1 cellular context compared by ENCODE assay signal in the genomic region with DNA sequence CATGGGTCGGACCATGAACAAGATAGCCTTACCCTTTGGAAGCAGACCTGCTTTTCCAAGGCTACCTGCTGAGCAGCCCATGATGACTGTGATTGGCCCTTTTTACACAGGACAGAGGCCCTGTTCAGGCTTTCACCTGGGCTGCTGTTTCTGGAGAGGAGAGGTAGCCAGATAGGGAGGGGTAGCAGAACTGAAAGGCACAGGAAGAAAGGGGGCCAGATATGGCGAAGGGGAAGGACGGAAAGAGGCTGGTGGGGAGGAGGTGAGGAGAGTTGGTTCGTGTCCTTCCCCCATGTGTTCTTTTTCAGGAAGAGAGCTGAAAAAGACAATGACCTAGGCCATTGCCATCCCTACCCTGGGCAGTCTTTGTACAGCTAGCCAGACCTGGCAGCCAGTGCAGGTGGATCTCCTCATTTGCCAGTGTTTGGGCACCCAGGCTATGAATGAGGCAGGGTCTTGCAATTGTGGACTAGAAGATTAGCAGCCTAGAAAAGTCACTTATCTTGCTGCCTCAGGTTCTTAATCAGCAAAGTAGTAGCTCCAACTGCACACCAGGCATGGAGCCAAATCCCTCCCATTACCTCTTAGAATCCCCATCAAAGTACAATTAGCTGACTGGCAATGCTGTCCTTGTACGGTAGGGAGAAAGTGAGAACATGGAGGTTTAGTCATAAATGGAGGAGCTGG.
TF ChIP-seq lines count a peak whose summit lies in the region.

No MANE protein-coding gene starts in this region.

TF ChIP-seq in K562, 482 proteins besides CTCF, POLR2A, EP300 and RAD21 (continued from another document and continues in another):
- TF ChIP-seq, protein P1, sequence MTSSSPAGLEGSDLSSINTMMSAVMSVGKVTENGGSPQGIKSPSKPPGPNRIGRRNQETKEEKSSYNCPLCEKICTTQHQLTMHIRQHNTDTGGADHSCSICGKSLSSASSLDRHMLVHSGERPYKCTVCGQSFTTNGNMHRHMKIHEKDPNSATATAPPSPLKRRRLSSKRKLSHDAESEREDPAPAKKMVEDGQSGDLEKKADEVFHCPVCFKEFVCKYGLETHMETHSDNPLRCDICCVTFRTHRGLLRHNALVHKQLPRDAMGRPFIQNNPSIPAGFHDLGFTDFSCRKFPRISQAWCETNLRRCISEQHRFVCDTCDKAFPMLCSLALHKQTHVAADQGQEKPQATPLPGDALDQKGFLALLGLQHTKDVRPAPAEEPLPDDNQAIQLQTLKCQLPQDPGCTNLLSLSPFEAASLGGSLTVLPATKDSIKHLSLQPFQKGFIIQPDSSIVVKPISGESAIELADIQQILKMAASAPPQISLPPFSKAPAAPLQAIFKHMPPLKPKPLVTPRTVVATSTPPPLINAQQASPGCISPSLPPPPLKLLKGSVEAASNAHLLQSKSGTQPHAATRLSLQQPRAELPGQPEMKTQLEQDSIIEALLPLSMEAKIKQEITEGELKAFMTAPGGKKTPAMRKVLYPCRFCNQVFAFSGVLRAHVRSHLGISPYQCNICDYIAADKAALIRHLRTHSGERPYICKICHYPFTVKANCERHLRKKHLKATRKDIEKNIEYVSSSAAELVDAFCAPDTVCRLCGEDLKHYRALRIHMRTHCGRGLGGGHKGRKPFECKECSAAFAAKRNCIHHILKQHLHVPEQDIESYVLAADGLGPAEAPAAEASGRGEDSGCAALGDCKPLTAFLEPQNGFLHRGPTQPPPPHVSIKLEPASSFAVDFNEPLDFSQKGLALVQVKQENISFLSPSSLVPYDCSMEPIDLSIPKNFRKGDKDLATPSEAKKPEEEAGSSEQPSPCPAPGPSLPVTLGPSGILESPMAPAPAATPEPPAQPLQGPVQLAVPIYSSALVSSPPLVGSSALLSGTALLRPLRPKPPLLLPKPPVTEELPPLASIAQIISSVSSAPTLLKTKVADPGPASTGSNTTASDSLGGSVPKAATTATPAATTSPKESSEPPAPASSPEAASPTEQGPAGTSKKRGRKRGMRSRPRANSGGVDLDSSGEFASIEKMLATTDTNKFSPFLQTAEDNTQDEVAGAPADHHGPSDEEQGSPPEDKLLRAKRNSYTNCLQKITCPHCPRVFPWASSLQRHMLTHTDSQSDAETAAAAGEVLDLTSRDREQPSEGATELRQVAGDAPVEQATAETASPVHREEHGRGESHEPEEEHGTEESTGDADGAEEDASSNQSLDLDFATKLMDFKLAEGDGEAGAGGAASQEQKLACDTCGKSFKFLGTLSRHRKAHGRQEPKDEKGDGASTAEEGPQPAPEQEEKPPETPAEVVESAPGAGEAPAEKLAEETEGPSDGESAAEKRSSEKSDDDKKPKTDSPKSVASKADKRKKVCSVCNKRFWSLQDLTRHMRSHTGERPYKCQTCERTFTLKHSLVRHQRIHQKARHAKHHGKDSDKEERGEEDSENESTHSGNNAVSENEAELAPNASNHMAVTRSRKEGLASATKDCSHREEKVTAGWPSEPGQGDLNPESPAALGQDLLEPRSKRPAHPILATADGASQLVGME (CRISPR knock-in tag; IDR thresholded peaks at IDR 0.05), result no peak
- no peak for TF ChIP-seq HNRNPLL (IDR thresholded peaks at IDR 0.05; ENCODE audit: low read depth, low read length, poor library complexity, severe bottlenecking)
- no peak for TF ChIP-seq ZNF133 (CRISPR knock-in tag; IDR thresholded peaks at IDR 0.05)
- no peak for TF ChIP-seq DNMT1 (IDR thresholded peaks at IDR 0.05)
- TF ChIP-seq, protein P2, sequence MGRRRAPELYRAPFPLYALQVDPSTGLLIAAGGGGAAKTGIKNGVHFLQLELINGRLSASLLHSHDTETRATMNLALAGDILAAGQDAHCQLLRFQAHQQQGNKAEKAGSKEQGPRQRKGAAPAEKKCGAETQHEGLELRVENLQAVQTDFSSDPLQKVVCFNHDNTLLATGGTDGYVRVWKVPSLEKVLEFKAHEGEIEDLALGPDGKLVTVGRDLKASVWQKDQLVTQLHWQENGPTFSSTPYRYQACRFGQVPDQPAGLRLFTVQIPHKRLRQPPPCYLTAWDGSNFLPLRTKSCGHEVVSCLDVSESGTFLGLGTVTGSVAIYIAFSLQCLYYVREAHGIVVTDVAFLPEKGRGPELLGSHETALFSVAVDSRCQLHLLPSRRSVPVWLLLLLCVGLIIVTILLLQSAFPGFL (CRISPR knock-in tag; IDR thresholded peaks at IDR 0.05), result no peak
- no peak for TF ChIP-seq BHLHE40 (IDR thresholded peaks at IDR 0.05; ENCODE audit: low read length)
- TF ChIP-seq, protein P3, sequence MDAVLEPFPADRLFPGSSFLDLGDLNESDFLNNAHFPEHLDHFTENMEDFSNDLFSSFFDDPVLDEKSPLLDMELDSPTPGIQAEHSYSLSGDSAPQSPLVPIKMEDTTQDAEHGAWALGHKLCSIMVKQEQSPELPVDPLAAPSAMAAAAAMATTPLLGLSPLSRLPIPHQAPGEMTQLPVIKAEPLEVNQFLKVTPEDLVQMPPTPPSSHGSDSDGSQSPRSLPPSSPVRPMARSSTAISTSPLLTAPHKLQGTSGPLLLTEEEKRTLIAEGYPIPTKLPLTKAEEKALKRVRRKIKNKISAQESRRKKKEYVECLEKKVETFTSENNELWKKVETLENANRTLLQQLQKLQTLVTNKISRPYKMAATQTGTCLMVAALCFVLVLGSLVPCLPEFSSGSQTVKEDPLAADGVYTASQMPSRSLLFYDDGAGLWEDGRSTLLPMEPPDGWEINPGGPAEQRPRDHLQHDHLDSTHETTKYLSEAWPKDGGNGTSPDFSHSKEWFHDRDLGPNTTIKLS (IDR thresholded peaks at IDR 0.05; ENCODE audit: borderline replicate concordance, low read depth), result no peak
- TF ChIP-seq HDAC1 (IDR thresholded peaks at IDR 0.05), result 0 out of 4 replicates have a peak, but pooled peaks of 1 of the 2 experiments have one; percentile 36
- peak; percentile 96 for TF ChIP-seq TEAD4 (IDR thresholded peaks at IDR 0.05; ENCODE audit: low read length)
- no peak for TF ChIP-seq TEAD4 (CRISPR knock-in tag; IDR thresholded peaks at IDR 0.05; ENCODE audit: borderline replicate concordance)
- TF ChIP-seq, protein P4, sequence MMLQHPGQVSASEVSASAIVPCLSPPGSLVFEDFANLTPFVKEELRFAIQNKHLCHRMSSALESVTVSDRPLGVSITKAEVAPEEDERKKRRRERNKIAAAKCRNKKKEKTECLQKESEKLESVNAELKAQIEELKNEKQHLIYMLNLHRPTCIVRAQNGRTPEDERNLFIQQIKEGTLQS (IDR thresholded peaks at IDR 0.05), result no peak
- TF ChIP-seq, protein P4 (CRISPR knock-in tag; conservative IDR thresholded peaks at IDR 0.05), result no peak
- TF ChIP-seq ZNF121 (CRISPR knock-in tag; conservative IDR thresholded peaks at IDR 0.05), result peak; percentile 72
- TF ChIP-seq, protein P5, sequence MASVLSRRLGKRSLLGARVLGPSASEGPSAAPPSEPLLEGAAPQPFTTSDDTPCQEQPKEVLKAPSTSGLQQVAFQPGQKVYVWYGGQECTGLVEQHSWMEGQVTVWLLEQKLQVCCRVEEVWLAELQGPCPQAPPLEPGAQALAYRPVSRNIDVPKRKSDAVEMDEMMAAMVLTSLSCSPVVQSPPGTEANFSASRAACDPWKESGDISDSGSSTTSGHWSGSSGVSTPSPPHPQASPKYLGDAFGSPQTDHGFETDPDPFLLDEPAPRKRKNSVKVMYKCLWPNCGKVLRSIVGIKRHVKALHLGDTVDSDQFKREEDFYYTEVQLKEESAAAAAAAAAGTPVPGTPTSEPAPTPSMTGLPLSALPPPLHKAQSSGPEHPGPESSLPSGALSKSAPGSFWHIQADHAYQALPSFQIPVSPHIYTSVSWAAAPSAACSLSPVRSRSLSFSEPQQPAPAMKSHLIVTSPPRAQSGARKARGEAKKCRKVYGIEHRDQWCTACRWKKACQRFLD (CRISPR knock-in tag; IDR thresholded peaks at IDR 0.05), result peak; percentile 83; the same call in 1 of the 2 replicates
- TF ChIP-seq TARDBP (IDR thresholded peaks at IDR 0.05), result peak; percentile 45; the same call in 1 of the 2 replicates
- peak; percentile 68 for TF ChIP-seq NFE2 (IDR thresholded peaks at IDR 0.05; ENCODE audit: low read depth)
- TF ChIP-seq SREBF2 (CRISPR knock-in tag; IDR thresholded peaks at IDR 0.05), result no peak
- TF ChIP-seq, protein P6, sequence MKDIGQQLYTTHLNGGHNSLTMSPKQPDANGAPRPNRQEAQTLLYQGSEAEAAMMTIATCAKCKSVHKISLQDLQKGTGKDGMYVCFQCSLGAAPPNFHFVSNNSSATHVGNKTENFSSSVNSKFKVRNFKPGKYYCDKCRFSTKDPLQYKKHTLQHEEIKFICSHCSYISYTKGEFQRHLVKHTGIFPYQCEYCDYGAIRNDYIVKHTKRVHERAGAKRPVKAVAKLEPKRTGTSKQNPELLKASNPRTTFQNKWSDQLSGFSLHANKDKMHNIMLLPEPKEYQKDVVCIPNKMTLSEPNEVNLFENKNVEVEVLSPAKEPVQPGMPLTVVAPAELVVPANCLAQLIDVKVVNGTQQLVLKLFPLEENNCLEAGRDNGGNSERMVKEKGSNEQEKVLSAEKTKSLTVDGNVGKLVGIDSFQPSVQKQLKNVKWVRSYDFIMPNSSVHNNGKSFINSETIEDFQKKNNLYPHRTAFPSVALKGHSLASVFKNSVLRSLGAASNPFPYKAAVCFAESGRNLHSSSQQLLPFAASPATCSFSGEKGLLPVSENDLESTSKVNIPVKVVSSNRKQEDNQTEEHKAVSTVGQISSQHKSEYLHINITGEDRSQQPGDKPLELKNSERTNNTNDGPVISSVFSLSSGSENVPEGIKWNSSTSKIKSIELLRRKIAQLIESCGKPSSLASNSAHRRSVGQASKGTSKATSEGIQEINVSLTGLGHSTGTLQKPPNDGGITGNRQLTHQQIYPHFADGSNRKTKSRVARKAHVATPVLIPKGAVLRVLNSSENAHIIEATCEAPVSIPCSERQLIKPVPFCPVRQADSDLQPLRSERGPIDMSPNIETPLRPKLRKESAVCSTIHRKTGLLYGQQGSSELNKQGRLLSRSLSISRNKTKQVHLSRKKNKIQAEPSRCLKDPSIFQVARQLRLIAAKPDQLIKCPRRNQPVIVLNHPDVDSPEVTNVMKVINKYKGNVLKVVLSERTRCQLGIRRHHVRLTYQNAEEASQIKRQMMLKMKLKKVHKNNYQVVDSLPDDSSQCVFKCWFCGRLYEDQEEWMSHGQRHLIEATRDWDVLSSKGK (CRISPR knock-in tag; IDR thresholded peaks at IDR 0.05), result no peak
- TF ChIP-seq NFE2L1 (tag; IDR thresholded peaks at IDR 0.05; ENCODE audit: borderline replicate concordance, low read depth), result no peak
- TF ChIP-seq, protein P7, sequence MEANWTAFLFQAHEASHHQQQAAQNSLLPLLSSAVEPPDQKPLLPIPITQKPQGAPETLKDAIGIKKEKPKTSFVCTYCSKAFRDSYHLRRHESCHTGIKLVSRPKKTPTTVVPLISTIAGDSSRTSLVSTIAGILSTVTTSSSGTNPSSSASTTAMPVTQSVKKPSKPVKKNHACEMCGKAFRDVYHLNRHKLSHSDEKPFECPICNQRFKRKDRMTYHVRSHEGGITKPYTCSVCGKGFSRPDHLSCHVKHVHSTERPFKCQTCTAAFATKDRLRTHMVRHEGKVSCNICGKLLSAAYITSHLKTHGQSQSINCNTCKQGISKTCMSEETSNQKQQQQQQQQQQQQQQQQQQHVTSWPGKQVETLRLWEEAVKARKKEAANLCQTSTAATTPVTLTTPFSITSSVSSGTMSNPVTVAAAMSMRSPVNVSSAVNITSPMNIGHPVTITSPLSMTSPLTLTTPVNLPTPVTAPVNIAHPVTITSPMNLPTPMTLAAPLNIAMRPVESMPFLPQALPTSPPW (CRISPR knock-in tag; IDR thresholded peaks at IDR 0.05), result peak; percentile 35; the same call in 1 of the 2 replicates
- no peak for TF ChIP-seq RBM34 (IDR thresholded peaks at IDR 0.05; ENCODE audit: borderline replicate concordance, insufficient read depth, low read length)
- 0 out of 2 replicates have a peak, but pooled peaks have one; percentile 34 for TF ChIP-seq NFRKB (IDR thresholded peaks at IDR 0.05; ENCODE audit: low read depth)
- TF ChIP-seq, protein P8, sequence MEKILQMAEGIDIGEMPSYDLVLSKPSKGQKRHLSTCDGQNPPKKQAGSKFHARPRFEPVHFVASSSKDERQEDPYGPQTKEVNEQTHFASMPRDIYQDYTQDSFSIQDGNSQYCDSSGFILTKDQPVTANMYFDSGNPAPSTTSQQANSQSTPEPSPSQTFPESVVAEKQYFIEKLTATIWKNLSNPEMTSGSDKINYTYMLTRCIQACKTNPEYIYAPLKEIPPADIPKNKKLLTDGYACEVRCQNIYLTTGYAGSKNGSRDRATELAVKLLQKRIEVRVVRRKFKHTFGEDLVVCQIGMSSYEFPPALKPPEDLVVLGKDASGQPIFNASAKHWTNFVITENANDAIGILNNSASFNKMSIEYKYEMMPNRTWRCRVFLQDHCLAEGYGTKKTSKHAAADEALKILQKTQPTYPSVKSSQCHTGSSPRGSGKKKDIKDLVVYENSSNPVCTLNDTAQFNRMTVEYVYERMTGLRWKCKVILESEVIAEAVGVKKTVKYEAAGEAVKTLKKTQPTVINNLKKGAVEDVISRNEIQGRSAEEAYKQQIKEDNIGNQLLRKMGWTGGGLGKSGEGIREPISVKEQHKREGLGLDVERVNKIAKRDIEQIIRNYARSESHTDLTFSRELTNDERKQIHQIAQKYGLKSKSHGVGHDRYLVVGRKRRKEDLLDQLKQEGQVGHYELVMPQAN (IDR thresholded peaks at IDR 0.05; ENCODE audit: borderline replicate concordance), result no peak
- TF ChIP-seq CEBPG (CRISPR knock-in tag; IDR thresholded peaks at IDR 0.05), result no peak
- TF ChIP-seq CEBPG (tag; conservative IDR thresholded peaks at IDR 0.05 in 1 of 2, IDR thresholded peaks at IDR 0.05 in 1 of 2), result no peak
- TF ChIP-seq MEF2A (IDR thresholded peaks at IDR 0.05; ENCODE audit: control insufficient read depth, low read depth, low read length), result no peak
- TF ChIP-seq LCOR (CRISPR knock-in tag; IDR thresholded peaks at IDR 0.05), result no peak
- TF ChIP-seq, protein P9, sequence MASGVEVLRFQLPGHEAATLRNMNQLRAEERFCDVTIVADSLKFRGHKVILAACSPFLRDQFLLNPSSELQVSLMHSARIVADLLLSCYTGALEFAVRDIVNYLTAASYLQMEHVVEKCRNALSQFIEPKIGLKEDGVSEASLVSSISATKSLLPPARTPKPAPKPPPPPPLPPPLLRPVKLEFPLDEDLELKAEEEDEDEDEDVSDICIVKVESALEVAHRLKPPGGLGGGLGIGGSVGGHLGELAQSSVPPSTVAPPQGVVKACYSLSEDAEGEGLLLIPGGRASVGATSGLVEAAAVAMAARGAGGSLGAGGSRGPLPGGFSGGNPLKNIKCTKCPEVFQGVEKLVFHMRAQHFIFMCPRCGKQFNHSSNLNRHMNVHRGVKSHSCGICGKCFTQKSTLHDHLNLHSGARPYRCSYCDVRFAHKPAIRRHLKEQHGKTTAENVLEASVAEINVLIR (CRISPR knock-in tag; IDR thresholded peaks at IDR 0.05), result no peak
- TF ChIP-seq STAT5A (IDR thresholded peaks at IDR 0.05; ENCODE audit: borderline replicate concordance, low read length), result peak; percentile 91
- TF ChIP-seq HNRNPK (IDR thresholded peaks at IDR 0.05; ENCODE audit: low read depth, low read length, poor library complexity, severe bottlenecking), result no peak
- no peak for TF ChIP-seq ZNF583 (CRISPR knock-in tag; IDR thresholded peaks at IDR 0.05)
- no peak for TF ChIP-seq NCOA6 (IDR thresholded peaks at IDR 0.05)
- no peak for TF ChIP-seq ZNF41 (CRISPR knock-in tag; conservative IDR thresholded peaks at IDR 0.05)
- TF ChIP-seq PTRF (tag; IDR thresholded peaks at IDR 0.05), result no peak
